ENCODE assay signal across 11 cellular contexts in genomic region chr10:60384708-60385398, GRCh38. TPM values are rescaled to one million over a fixed set of nuclear protein-coding genes. Genes with fewer than 3 reads are reported as not detected.
A peak's percentile ranks its signal among the peaks of the same experiment; 100 is the strongest.
DNase-seq lines count a peak whose midpoint lies in the region; ATAC-seq, FAIRE-seq and TF ChIP-seq lines count a peak whose summit lies in the region.
"Had no signal": no experiment of that assay in that cellular context is flagged by ENCODE, and none has a peak within 500 bp of the region (broad histone marks: within the 10 kb centered on the region; RNA-seq: fewer than 3 reads in every experiment).

No MANE protein-coding gene starts in this region.

- no peak for TF ChIP-seq RAD21 in SK-N-SH (IDR thresholded peaks at IDR 0.05; ENCODE audit: low read length)

- 28% methylated on average over 5 of the region's 5 CpGs for WGBS in SK-N-SH (ENCODE audit: low lambda C conversion rate)
- 39% methylated on average over 5 of the region's 5 CpGs for WGBS in suprapubic skin

- no peak overlapping the region for H2AFZ ChIP-seq in SK-N-SH (ENCODE audit: low read depth)

- H3K36me3 ChIP-seq in SK-N-SH (replicated peaks in 1 of 2; ENCODE audit: control insufficient read depth in 1 of 2, insufficient read depth in 2 of 2, low read length in 1 of 2) = no peaks in the 10 kb centered on the region
- H3K36me3 ChIP-seq in skeletal muscle satellite cell (ENCODE audit: insufficient read depth, low read length) = no peaks in the 10 kb centered on the region
- no peaks in the 10 kb centered on the region for H3K36me3 ChIP-seq in suprapubic skin

- DNase-seq in H54 (ENCODE audit: insufficient read length, low spot score) (peak; percentile 68), SK-N-SH (no peak), fibroblast of the conjunctiva (ENCODE audit: low read depth) (peak; percentile 93), suprapubic skin (ENCODE audit: low spot score in 2 of 2) (no peak), activated gamma-delta T cell (lab: John Stamatoyannopoulos, UW) (no peak)
- DNase-seq in activated CD4-positive, alpha-beta T cell treated with anti-CD3 and anti-CD28 coated beads for 4 hours = no peak
- DNase-seq: NCI-H2227 treated with DMSO at 0.1 percent for 48 hours had no signal

- TF ChIP-seq EP300 in SK-N-SH (IDR thresholded peaks at IDR 0.05; ENCODE audit: borderline replicate concordance in 1 of 2, low read depth in 1 of 2, low read length in 1 of 2) (peak; percentile 35 to 95; a peak in 2 of 4 replicates), suprapubic skin (IDR thresholded peaks at IDR 0.05) (no peak)

- ATAC-seq in GM21381 (IDR thresholded peaks at IDR 0.05; ENCODE audit: unreplicated experiment) = no peak
- ATAC-seq: activated CD4-positive, CD25-positive, alpha-beta regulatory T cell treated with anti-CD3 and anti-CD28 coated beads, Interleukin-2, amount 50 U/mL, for 24 hours had no signal

- POLR2A ChIA-PET in SK-N-SH (lab: Yijun Ruan, JAX) = no interaction called here

- H3K9me3 ChIP-seq in SK-N-SH = no peaks in the 10 kb centered on the region
- no peaks in the 10 kb centered on the region for H3K9me3 ChIP-seq in skeletal muscle satellite cell (replicated peaks; ENCODE audit: low read length)
- H3K9me3 ChIP-seq in suprapubic skin = no peaks in the 10 kb centered on the region

- H3K79me2 ChIP-seq in SK-N-SH (ENCODE audit: insufficient read depth) = no peaks in the 10 kb centered on the region

- H3K27ac ChIP-seq in SK-N-SH (ENCODE audit: low read depth in 2 of 2, low read length in 1 of 2) (peak overlapping the region; percentile 72 to 94), suprapubic skin (no peak overlapping the region)

- H3K4me1 ChIP-seq in SK-N-SH (ENCODE audit: control insufficient read depth in 1 of 2, insufficient read depth in 2 of 2, low read depth in 1 of 2, low read length in 1 of 2) (peaks cover 7 to 25% of the 10 kb centered on the region in 2 experiments), skeletal muscle satellite cell (ENCODE audit: control insufficient read depth, insufficient read depth, low read length) (peaks cover 32% of the 10 kb centered on the region), suprapubic skin (peaks cover 8% of the 10 kb centered on the region)

- peak; percentile 100 for FAIRE-seq in H54 (lab: Jason Lieb, UNC)
- FAIRE-seq: colon had no signal

- no peaks in the 10 kb centered on the region for H4K20me1 ChIP-seq in SK-N-SH (ENCODE audit: insufficient read depth)

- no peaks in the 10 kb centered on the region for H3K9me2 ChIP-seq in SK-N-SH

- peaks cover 12% of the 10 kb centered on the region for H3F3A ChIP-seq in SK-N-SH (replicated peaks; ENCODE audit: insufficient read depth)

- CTCF ChIA-PET in SK-N-SH (lab: Yijun Ruan, JAX) = interaction anchor here (0.6 kb wide), 1 partner anchor 38 kb away, joined by 3 read pairs; no protein-coding TSS in a partner anchor

- H3K27me3 ChIP-seq in SK-N-SH (ENCODE audit: insufficient read depth) (no peaks in the 10 kb centered on the region), skeletal muscle satellite cell (ENCODE audit: control insufficient read depth, insufficient read depth, low read length) (no peaks in the 10 kb centered on the region), suprapubic skin (no peaks in the 10 kb centered on the region)

- no peak for TF ChIP-seq CTCF in SK-N-SH (IDR thresholded peaks at IDR 0.05)
- TF ChIP-seq CTCF in suprapubic skin (IDR thresholded peaks at IDR 0.05) = no peak

- no peak overlapping the region for H3K9ac ChIP-seq in SK-N-SH
- peak overlapping the region; percentile 63 for H3K9ac ChIP-seq in skeletal muscle satellite cell (ENCODE audit: low read depth, low read length)

- H3K4me3 ChIP-seq in SK-N-SH (ENCODE audit: low read depth in 2 of 2, low read length in 1 of 2) = no peak overlapping the region
- H3K4me3 ChIP-seq in skeletal muscle satellite cell (ENCODE audit: low read length) = peak overlapping the region; percentile 42
- no peak overlapping the region for H3K4me3 ChIP-seq in suprapubic skin

- TF ChIP-seq POLR2A in H54 (IDR thresholded peaks at IDR 0.05; ENCODE audit: low read depth, low read length) (no peak), suprapubic skin (IDR thresholded peaks at IDR 0.05) (no peak)

- H3K4me2 ChIP-seq in SK-N-SH = peak overlapping the region; percentile 55
- H3K4me2 ChIP-seq in skeletal muscle satellite cell (ENCODE audit: low read length) = peak overlapping the region; percentile 72

TF ChIP-seq in SK-N-SH, 30 proteins besides CTCF, POLR2A, EP300 and RAD21 (continues in another document):
- TF ChIP-seq RXRA (IDR thresholded peaks at IDR 0.05; ENCODE audit: borderline replicate concordance, low read depth) (peak; percentile 73; the same call in 1 of the 2 replicates), POLR2AphosphoS5 (IDR thresholded peaks at IDR 0.05; ENCODE audit: low read depth, low read length) (peak; percentile 74; the same call in 1 of the 2 replicates), RFX5 (IDR thresholded peaks at IDR 0.05; ENCODE audit: low read length) (no peak), MXI1 (IDR thresholded peaks at IDR 0.05; ENCODE audit: low read depth, low read length) (no peak), REST (IDR thresholded peaks at IDR 0.05; ENCODE audit: low read depth, low read length) (0 out of 2 replicates have a peak, but pooled peaks have one; percentile 35), FOXJ3 (CRISPR knock-in tag; IDR thresholded peaks at IDR 0.05) (no peak), YY1 (IDR thresholded peaks at IDR 0.05; ENCODE audit: low read depth) (no peak; the same call in 1 of the 2 replicates), ELF1 (IDR thresholded peaks at IDR 0.05) (no peak), MEF2A (IDR thresholded peaks at IDR 0.05; ENCODE audit: borderline replicate concordance, low read depth) (no peak), RCOR1 (IDR thresholded peaks at IDR 0.05; ENCODE audit: low read length) (no peak), NFIC (IDR thresholded peaks at IDR 0.05; ENCODE audit: borderline replicate concordance) (peak; percentile 100), NRF1 (IDR thresholded peaks at IDR 0.05; ENCODE audit: low read depth, low read length) (no peak)
- TF ChIP-seq, protein P1, sequence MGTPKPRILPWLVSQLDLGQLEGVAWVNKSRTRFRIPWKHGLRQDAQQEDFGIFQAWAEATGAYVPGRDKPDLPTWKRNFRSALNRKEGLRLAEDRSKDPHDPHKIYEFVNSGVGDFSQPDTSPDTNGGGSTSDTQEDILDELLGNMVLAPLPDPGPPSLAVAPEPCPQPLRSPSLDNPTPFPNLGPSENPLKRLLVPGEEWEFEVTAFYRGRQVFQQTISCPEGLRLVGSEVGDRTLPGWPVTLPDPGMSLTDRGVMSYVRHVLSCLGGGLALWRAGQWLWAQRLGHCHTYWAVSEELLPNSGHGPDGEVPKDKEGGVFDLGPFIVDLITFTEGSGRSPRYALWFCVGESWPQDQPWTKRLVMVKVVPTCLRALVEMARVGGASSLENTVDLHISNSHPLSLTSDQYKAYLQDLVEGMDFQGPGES (IDR thresholded peaks at IDR 0.05; ENCODE audit: low read depth, low read length) = no peak
- TF ChIP-seq, protein P2, sequence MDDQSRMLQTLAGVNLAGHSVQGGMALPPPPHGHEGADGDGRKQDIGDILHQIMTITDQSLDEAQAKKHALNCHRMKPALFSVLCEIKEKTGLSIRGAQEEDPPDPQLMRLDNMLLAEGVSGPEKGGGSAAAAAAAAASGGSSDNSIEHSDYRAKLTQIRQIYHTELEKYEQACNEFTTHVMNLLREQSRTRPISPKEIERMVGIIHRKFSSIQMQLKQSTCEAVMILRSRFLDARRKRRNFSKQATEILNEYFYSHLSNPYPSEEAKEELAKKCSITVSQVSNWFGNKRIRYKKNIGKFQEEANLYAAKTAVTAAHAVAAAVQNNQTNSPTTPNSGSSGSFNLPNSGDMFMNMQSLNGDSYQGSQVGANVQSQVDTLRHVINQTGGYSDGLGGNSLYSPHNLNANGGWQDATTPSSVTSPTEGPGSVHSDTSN (IDR thresholded peaks at IDR 0.05) = peak; percentile 83
- TF ChIP-seq, protein P3, sequence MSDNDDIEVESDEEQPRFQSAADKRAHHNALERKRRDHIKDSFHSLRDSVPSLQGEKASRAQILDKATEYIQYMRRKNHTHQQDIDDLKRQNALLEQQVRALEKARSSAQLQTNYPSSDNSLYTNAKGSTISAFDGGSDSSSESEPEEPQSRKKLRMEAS (IDR thresholded peaks at IDR 0.05; ENCODE audit: low read depth) = 0 out of 2 replicates have a peak, but pooled peaks have one; percentile 54

RNA-seq across cellular contexts. Expression of gene ANK3, which starts 4.8 kb away (rescaled TPM):
- 10.0 and 13.9 TPM in 2 replicates for polyA plus RNA-seq in SK-N-SH (2012; rRNA removed)
- polyA plus RNA-seq in SK-N-SH (2012; cell fraction: cytosol; rRNA removed) = 11.8 and 14.5 TPM in 2 replicates
- polyA plus RNA-seq in SK-N-SH (2012; cell fraction: nucleus; rRNA removed) = 8.9 and 16.1 TPM in 2 replicates
- total RNA-seq in skeletal muscle satellite cell (2012; rRNA removed) = 1.3 and 5.3 TPM in 2 replicates
- 100 to 1,000 TPM in 2 of 4 donors, 10 to 100 TPM in 2; 89.1 to 191 (median 112) TPM for total RNA-seq in suprapubic skin

Comparison
In these comparisons a context has a peak if more than half of its experiments do, and no peak if none do; other contexts are left out.
1. DNase-seq: peak in H54 (single experiment) and fibroblast of the conjunctiva (single experiment); none in SK-N-SH (single experiment), activated CD4-positive, alpha-beta T cell treated with anti-CD3 and anti-CD28 coated beads for 4 hours (0 of 2), suprapubic skin (0 of 2) and activated gamma-delta T cell (single experiment).